In genomic region chr2:60808330-60808801, GRCh38 we compare ENCODE assay signal across 1 cellular context.
A peak's percentile ranks its signal among the peaks of the same experiment; 100 is the strongest.
TF ChIP-seq lines count a peak whose summit lies in the region.

No MANE protein-coding gene starts in this region.

TF ChIP-seq in K562, 482 proteins besides CTCF, POLR2A, EP300 and RAD21 (continued from another document and continues in another):
- TF ChIP-seq E2F8 (IDR thresholded peaks at IDR 0.05; ENCODE audit: low read depth, partially characterized antibody) (peak; percentile 92), SREBF2 (CRISPR knock-in tag; IDR thresholded peaks at IDR 0.05) (peak; percentile 94), CTBP1 (IDR thresholded peaks at IDR 0.05; ENCODE audit: borderline replicate concordance) (peak; percentile 31; the same call in 1 of the 2 replicates), RB1 (IDR thresholded peaks at IDR 0.05; ENCODE audit: low read depth) (peak; percentile 78; the same call in 1 of the 2 replicates), ZBED1 (IDR thresholded peaks at IDR 0.05) (no peak), MEIS2 (IDR thresholded peaks at IDR 0.05; ENCODE audit: partially characterized antibody) (peak; percentile 30), ZFP1 (CRISPR knock-in tag; IDR thresholded peaks at IDR 0.05) (no peak), E2F6 (IDR thresholded peaks at IDR 0.05; ENCODE audit: borderline replicate concordance in 1 of 2, extremely low read depth in 1 of 2, insufficient read depth in 1 of 2, insufficient read length in 1 of 2, low read depth in 1 of 2, low read length in 1 of 2, poor library complexity in 1 of 2, severe bottlenecking in 1 of 2) (peak; percentile 100), HINFP (tag; conservative IDR thresholded peaks at IDR 0.05; ENCODE audit: low read depth) (no peak), SRSF3 (IDR thresholded peaks at IDR 0.05; ENCODE audit: insufficient read depth, low read length) (no peak), JUND (IDR thresholded peaks at IDR 0.05; ENCODE audit: borderline replicate concordance, low read depth, low read length) (no peak), JUND (tag; IDR thresholded peaks at IDR 0.05; ENCODE audit: borderline replicate concordance, low read depth, low read length) (peak; percentile 19; the same call in 1 of the 3 replicates), ZBTB7A (IDR thresholded peaks at IDR 0.05; ENCODE audit: borderline replicate concordance, control insufficient read depth, low read depth, low read length) (no peak), RBFOX2 (IDR thresholded peaks at IDR 0.05; ENCODE audit: low read depth, low read length) (peak; percentile 69), CREM (IDR thresholded peaks at IDR 0.05; ENCODE audit: low read depth) (peak; percentile 80), GABPB2 (CRISPR knock-in tag; conservative IDR thresholded peaks at IDR 0.05) (no peak), TEAD4 (IDR thresholded peaks at IDR 0.05; ENCODE audit: low read length) (peak; percentile 32; the same call in 1 of the 2 replicates), TEAD4 (CRISPR knock-in tag; IDR thresholded peaks at IDR 0.05; ENCODE audit: borderline replicate concordance) (no peak), NR4A1 (CRISPR knock-in tag; IDR thresholded peaks at IDR 0.05) (peak; percentile 76; the same call in 1 of the 2 replicates), NR4A1 (tag; IDR thresholded peaks at IDR 0.05) (no peak), NR2C1 (IDR thresholded peaks at IDR 0.05) (no peak), NR2C1 (tag; IDR thresholded peaks at IDR 0.05) (no peak), NRF1 (conservative IDR thresholded peaks at IDR 0.05 in 1 of 2, IDR thresholded peaks at IDR 0.05 in 1 of 2) (peak; percentile 89 to 91), SNIP1 (IDR thresholded peaks at IDR 0.05; ENCODE audit: low read depth) (no peak), EP400 (IDR thresholded peaks at IDR 0.05) (peak; percentile 51; the same call in 1 of the 2 replicates), PKNOX1 (IDR thresholded peaks at IDR 0.05) (peak; percentile 46), NBN (IDR thresholded peaks at IDR 0.05; ENCODE audit: low read depth) (no peak), MAZ (CRISPR knock-in tag; conservative IDR thresholded peaks at IDR 0.05 in 1 of 2, IDR thresholded peaks at IDR 0.05 in 1 of 2) (peak; percentile 9 to 60; a peak in 1 of 4 replicates), POLR2G (IDR thresholded peaks at IDR 0.05; ENCODE audit: low read depth, low read length) (peak; percentile 68), ZNF589 (CRISPR knock-in tag; IDR thresholded peaks at IDR 0.05; ENCODE audit: low read depth) (peak; percentile 79; the same call in 1 of the 2 replicates), PML (IDR thresholded peaks at IDR 0.05; ENCODE audit: low read length) (no peak; the same call in 1 of the 2 replicates), ZKSCAN8 (CRISPR knock-in tag; IDR thresholded peaks at IDR 0.05) (peak; percentile 56; the same call in 1 of the 2 replicates), ASH1L (IDR thresholded peaks at IDR 0.05; ENCODE audit: borderline replicate concordance, low read depth, partially characterized antibody) (peak; percentile 36), ATF1 (CRISPR knock-in tag; IDR thresholded peaks at IDR 0.05) (no peak), ATF1 (tag; IDR thresholded peaks at IDR 0.05) (peak; percentile 79), TBP (optimal IDR thresholded peaks at IDR 0.05; ENCODE audit: low read depth, low read length) (peak; percentile 40), YY1 (IDR thresholded peaks at IDR 0.05; ENCODE audit: borderline replicate concordance in 1 of 3, control insufficient read depth in 1 of 3, extremely low read depth in 1 of 3, insufficient read depth in 3 of 3, insufficient read length in 1 of 3, insufficient replicate concordance in 2 of 3, low read depth in 1 of 3, low read length in 2 of 3) (peak in 1 of 3 experiments; percentile 13), ZNF324 (CRISPR knock-in tag; IDR thresholded peaks at IDR 0.05) (0 out of 2 replicates have a peak, but pooled peaks have one; percentile 26), CBX3 (IDR thresholded peaks at IDR 0.05; ENCODE audit: borderline replicate concordance in 1 of 2, low read length in 2 of 2) (peak in 1 of 2 experiments; percentile 88; a peak in 1 of 3 replicates), ZNF639 (CRISPR knock-in tag; conservative IDR thresholded peaks at IDR 0.05 in 1 of 2, IDR thresholded peaks at IDR 0.05 in 1 of 2) (peak in 1 of 2 experiments; percentile 71; a peak in 2 of 4 replicates), ATF7 (IDR thresholded peaks at IDR 0.05) (peak; percentile 46; the same call in 1 of the 2 replicates), RBM39 (optimal IDR thresholded peaks at IDR 0.05; ENCODE audit: low read depth, low read length) (peak; percentile 11)
- TF ChIP-seq, protein P1, sequence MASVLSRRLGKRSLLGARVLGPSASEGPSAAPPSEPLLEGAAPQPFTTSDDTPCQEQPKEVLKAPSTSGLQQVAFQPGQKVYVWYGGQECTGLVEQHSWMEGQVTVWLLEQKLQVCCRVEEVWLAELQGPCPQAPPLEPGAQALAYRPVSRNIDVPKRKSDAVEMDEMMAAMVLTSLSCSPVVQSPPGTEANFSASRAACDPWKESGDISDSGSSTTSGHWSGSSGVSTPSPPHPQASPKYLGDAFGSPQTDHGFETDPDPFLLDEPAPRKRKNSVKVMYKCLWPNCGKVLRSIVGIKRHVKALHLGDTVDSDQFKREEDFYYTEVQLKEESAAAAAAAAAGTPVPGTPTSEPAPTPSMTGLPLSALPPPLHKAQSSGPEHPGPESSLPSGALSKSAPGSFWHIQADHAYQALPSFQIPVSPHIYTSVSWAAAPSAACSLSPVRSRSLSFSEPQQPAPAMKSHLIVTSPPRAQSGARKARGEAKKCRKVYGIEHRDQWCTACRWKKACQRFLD (CRISPR knock-in tag; IDR thresholded peaks at IDR 0.05) = peak; percentile 74
- TF ChIP-seq, protein P2, sequence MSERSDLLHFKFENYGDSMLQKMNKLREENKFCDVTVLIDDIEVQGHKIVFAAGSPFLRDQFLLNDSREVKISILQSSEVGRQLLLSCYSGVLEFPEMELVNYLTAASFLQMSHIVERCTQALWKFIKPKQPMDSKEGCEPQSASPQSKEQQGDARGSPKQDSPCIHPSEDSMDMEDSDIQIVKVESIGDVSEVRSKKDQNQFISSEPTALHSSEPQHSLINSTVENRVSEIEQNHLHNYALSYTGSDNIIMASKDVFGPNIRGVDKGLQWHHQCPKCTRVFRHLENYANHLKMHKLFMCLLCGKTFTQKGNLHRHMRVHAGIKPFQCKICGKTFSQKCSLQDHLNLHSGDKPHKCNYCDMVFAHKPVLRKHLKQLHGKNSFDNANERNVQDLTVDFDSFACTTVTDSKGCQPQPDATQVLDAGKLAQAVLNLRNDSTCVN (CRISPR knock-in tag; IDR thresholded peaks at IDR 0.05) = 0 out of 2 replicates have a peak, but pooled peaks have one; percentile 39
- TF ChIP-seq, protein P3, sequence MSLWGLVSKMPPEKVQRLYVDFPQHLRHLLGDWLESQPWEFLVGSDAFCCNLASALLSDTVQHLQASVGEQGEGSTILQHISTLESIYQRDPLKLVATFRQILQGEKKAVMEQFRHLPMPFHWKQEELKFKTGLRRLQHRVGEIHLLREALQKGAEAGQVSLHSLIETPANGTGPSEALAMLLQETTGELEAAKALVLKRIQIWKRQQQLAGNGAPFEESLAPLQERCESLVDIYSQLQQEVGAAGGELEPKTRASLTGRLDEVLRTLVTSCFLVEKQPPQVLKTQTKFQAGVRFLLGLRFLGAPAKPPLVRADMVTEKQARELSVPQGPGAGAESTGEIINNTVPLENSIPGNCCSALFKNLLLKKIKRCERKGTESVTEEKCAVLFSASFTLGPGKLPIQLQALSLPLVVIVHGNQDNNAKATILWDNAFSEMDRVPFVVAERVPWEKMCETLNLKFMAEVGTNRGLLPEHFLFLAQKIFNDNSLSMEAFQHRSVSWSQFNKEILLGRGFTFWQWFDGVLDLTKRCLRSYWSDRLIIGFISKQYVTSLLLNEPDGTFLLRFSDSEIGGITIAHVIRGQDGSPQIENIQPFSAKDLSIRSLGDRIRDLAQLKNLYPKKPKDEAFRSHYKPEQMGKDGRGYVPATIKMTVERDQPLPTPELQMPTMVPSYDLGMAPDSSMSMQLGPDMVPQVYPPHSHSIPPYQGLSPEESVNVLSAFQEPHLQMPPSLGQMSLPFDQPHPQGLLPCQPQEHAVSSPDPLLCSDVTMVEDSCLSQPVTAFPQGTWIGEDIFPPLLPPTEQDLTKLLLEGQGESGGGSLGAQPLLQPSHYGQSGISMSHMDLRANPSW (CRISPR knock-in tag; IDR thresholded peaks at IDR 0.05) = peak; percentile 40; the same call in 1 of the 2 replicates
- TF ChIP-seq, protein P4, sequence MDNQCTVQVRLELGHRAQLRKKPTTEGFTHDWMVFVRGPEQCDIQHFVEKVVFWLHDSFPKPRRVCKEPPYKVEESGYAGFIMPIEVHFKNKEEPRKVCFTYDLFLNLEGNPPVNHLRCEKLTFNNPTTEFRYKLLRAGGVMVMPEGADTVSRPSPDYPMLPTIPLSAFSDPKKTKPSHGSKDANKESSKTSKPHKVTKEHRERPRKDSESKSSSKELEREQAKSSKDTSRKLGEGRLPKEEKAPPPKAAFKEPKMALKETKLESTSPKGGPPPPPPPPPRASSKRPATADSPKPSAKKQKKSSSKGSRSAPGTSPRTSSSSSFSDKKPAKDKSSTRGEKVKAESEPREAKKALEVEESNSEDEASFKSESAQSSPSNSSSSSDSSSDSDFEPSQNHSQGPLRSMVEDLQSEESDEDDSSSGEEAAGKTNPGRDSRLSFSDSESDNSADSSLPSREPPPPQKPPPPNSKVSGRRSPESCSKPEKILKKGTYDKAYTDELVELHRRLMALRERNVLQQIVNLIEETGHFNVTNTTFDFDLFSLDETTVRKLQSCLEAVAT (IDR thresholded peaks at IDR 0.05) = no peak
- TF ChIP-seq, protein P5, sequence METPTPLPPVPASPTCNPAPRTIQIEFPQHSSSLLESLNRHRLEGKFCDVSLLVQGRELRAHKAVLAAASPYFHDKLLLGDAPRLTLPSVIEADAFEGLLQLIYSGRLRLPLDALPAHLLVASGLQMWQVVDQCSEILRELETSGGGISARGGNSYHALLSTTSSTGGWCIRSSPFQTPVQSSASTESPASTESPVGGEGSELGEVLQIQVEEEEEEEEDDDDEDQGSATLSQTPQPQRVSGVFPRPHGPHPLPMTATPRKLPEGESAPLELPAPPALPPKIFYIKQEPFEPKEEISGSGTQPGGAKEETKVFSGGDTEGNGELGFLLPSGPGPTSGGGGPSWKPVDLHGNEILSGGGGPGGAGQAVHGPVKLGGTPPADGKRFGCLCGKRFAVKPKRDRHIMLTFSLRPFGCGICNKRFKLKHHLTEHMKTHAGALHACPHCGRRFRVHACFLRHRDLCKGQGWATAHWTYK (CRISPR knock-in tag; IDR thresholded peaks at IDR 0.05) = peak; percentile 76
- TF ChIP-seq, protein P6, sequence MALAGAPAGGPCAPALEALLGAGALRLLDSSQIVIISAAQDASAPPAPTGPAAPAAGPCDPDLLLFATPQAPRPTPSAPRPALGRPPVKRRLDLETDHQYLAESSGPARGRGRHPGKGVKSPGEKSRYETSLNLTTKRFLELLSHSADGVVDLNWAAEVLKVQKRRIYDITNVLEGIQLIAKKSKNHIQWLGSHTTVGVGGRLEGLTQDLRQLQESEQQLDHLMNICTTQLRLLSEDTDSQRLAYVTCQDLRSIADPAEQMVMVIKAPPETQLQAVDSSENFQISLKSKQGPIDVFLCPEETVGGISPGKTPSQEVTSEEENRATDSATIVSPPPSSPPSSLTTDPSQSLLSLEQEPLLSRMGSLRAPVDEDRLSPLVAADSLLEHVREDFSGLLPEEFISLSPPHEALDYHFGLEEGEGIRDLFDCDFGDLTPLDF (CRISPR knock-in tag; IDR thresholded peaks at IDR 0.05) = peak; percentile 94
